8 cellular contexts compared by ENCODE assay signal in genomic region chr15:24954783-24955548, GRCh38. TPM values are rescaled to one million over a fixed set of nuclear protein-coding genes. Genes with fewer than 3 reads are reported as not detected.
DNase-seq lines count a peak whose midpoint lies in the region; ATAC-seq and TF ChIP-seq lines count a peak whose summit lies in the region.

Gene SNRPN (plus strand): TSS chr15:24954987. CDS start chr15:24974454, 19,467 bp downstream.
Gene SNURF (plus strand): TSS chr15:24954987. CDS start chr15:24955049, 62 bp downstream.

- no peaks in the 10 kb centered on the region for H3K36me3 ChIP-seq in right atrium auricular region
- no peaks in the 10 kb centered on the region for H3K36me3 ChIP-seq in prostate gland

- H3K9me3 ChIP-seq in right atrium auricular region (no peaks in the 10 kb centered on the region), prostate gland (no peaks in the 10 kb centered on the region)

- TF ChIP-seq POLR2A in prostate gland (IDR thresholded peaks at IDR 0.05) = peak; percentile 70

- H3K4me1 Mint-ChIP-seq in T-cell = peaks cover 6 to 22% (median 18%) of the 10 kb centered on the region in 3 donors

- H3K4me1 ChIP-seq in right atrium auricular region (no peaks in the 10 kb centered on the region), prostate gland (replicated peaks) (no peaks in the 10 kb centered on the region)

- intact Hi-C loops in prostate gland (cut with DNase I) = loop anchor here (5.0 kb wide), 1 partner anchor 482 kb away; the partner anchor contains the start of gene UBE3A

- POLR2A ChIA-PET in T-cell (lab: Charles Lee) = no interaction called here

- 63% methylated on average over 48 of the region's 48 CpGs for WGBS in prostate gland

- peak within 1 kb of the TSS; percentile 86 to 88 for H3K27ac ChIP-seq in right atrium auricular region
- H3K27ac ChIP-seq in prostate gland = peak within 1 kb of the TSS; percentile 80 to 90

- ATAC-seq in GM19023 (IDR thresholded peaks at IDR 0.05; ENCODE audit: unreplicated experiment) = peak; percentile 59
- peak; percentile 31 to 59 (median 52) for ATAC-seq in T-cell (replicated peaks in 1 of 4)

- H3K36me3 Mint-ChIP-seq in T-cell = peaks cover 7% of the 10 kb centered on the region

- H3K27ac Mint-ChIP-seq in T-cell = peak within 1 kb of the TSS; percentile 94 to 96

- H3K27me3 Mint-ChIP-seq in T-cell = peaks cover 0 to 2% of the 10 kb centered on the region in 2 donors

- no peak for TF ChIP-seq CTCF in AG09319 (IDR thresholded peaks at IDR 0.05; ENCODE audit: low read depth, low read length)
- no peak for TF ChIP-seq CTCF in right atrium auricular region (IDR thresholded peaks at IDR 0.05)
- no peak for TF ChIP-seq CTCF in prostate gland (IDR thresholded peaks at IDR 0.05)

- H3K9me3 Mint-ChIP-seq in T-cell = peaks cover 3 to 12% (median 3%) of the 10 kb centered on the region in 3 donors

- H3K27me3 ChIP-seq in right atrium auricular region (no peaks in the 10 kb centered on the region), prostate gland (replicated peaks; ENCODE audit: insufficient read depth) (no peaks in the 10 kb centered on the region)

- H3K4me3 ChIP-seq in right atrium auricular region (peak within 1 kb of the TSS; percentile 67 to 79), prostate gland (peak within 1 kb of the TSS; percentile 61 to 65)

- peak within 1 kb of the TSS; percentile 92 to 94 (median 93) for H3K4me3 Mint-ChIP-seq in T-cell

- CTCF ChIA-PET in T-cell (lab: Charles Lee) = no interaction called here

- peak; percentile 28 for DNase-seq in AG09319 (ENCODE audit: extremely low read depth, low read depth)
- peak; percentile 64 for DNase-seq in HT1080 (ENCODE audit: low read depth)
- DNase-seq in T-cell = peak; percentile 22 to 71 (median 48)
- DNase-seq in amniotic stem cell (lab: John Stamatoyannopoulos, UW) = peak; percentile 19
- DNase-seq in right atrium auricular region (ENCODE audit: low spot score) = peak; percentile 84
- DNase-seq in prostate gland (ENCODE audit: low spot score) = peak; percentile 64
- peak; percentile 77 for DNase-seq in ureter (ENCODE audit: low spot score)

RNA-seq across cellular contexts. Expression of gene SNRPN, which starts in this region (rescaled TPM):
- total RNA-seq in HT1080 (2014; rRNA removed; shearing (Covaris generic)) = 84.5 and 87.2 TPM in 2 replicates
- polyA plus RNA-seq in HT1080 (2015; cell fraction: cytosol; rRNA removed) = 73.8 and 79.3 TPM in 2 replicates
- 43.5 and 45.8 TPM in 2 replicates for polyA plus RNA-seq in HT1080 (2015; cell fraction: nucleus; rRNA removed)
- 100 to 1,000 TPM; 111 to 124 (median 120) TPM for total RNA-seq in T-cell
- 100 to 1,000 TPM; 360 to 381 TPM for total RNA-seq in right atrium auricular region
- 100 to 1,000 TPM; 312 to 514 TPM for total RNA-seq in prostate gland
- total RNA-seq in ureter = 121 TPM

RNA-seq across cellular contexts. Expression of gene SNURF, which starts in this region (rescaled TPM):
- 5.8 and 6.7 TPM in 2 replicates for total RNA-seq in HT1080 (2014; rRNA removed; shearing (Covaris generic))
- polyA plus RNA-seq in HT1080 (2015; cell fraction: cytosol; rRNA removed) = 0.45 and 4.0 TPM in 2 replicates
- polyA plus RNA-seq in HT1080 (2015; cell fraction: nucleus; rRNA removed) = 4.8 and 11.2 TPM in 2 replicates
- total RNA-seq in T-cell = 10 to 100 TPM; 15.6 to 42.8 (median 30.2) TPM
- total RNA-seq in right atrium auricular region = 10 to 100 TPM in 1 of 2 donors, 1 to 10 TPM in 1; 6.3 to 15.4 TPM
- total RNA-seq in prostate gland = 1 to 10 TPM; 6.9 to 9.6 TPM
- total RNA-seq in ureter = 19.1 TPM

Comparison
In these comparisons a context has a peak if more than half of its experiments do, and no peak if none do; other contexts are left out.
1. Peak in every context shown above with its lines: DNase-seq, ATAC-seq, H3K4me3 ChIP-seq and H3K27ac ChIP-seq.
2. DNase-seq: peak in every context shown above with its lines; median percentile 84 in right atrium auricular region; 77 in ureter; 64 in HT1080; 64 in prostate gland; 48 in T-cell; 28 in AG09319; 19 in amniotic stem cell.